ENCODE assay signal across 23 cellular contexts in the genomic region with DNA sequence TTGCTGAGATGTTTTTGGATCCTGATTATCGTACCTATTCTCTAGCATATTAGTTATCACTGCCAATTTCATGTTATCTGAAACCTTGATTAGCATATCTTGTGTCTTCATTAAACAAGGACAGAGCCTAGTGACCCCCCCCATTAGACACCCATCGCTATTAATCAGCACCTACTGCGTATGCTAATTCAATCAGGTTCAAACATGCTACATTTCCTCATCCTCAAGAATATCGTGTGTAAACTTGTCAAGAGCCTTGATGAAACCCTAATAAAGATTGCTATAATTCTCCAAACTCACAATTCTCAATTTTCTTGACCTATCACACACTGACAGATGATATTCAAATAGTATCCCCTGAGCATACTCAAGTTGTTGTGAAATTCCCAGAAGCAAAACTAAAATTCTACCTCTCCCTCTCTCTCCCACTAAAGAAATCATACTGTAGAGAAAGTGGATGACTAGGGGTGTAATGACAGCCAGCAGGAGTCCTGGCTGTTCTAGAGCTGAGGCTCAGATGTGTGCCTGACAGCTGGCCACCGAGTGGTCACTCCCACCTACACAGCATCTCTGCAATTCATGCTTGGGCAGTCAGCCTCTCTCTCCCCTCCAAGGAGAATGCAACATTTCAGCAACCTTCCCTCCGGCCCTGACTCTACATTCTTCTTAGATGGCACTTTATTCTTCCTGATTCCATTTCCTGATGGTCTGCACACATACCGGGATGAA. TPM values are rescaled to one million over a fixed set of nuclear protein-coding genes. Genes with fewer than 3 reads are reported as not detected.
DNase-seq lines count a peak whose midpoint lies in the region; ATAC-seq, FAIRE-seq and TF ChIP-seq lines count a peak whose summit lies in the region.
"Had no signal": no experiment of that assay in that cellular context is flagged by ENCODE, and none has a peak within 500 bp of the region (broad histone marks: within the 10 kb centered on the region; RNA-seq: fewer than 3 reads in every experiment).

No MANE protein-coding gene starts in this region.

- H3K27ac ChIP-seq in K562 (ENCODE audit: extremely low read depth, low read depth, low read length) (no peak overlapping the region), esophagus squamous epithelium (peak overlapping the region; percentile 21 to 65 (median 36)), trophoblast cell (ENCODE audit: low read depth, low read length) (no peak overlapping the region)
- H3K27ac ChIP-seq: GM23248 had no signal

- H3K23ac ChIP-seq in trophoblast cell (ENCODE audit: low read length), result no peak overlapping the region

- no TSS peak for BruUV-seq in K562 (replicated peaks; lab: Mats Ljungman, UMichigan)

- no peak overlapping the region for H2BK120ac ChIP-seq in trophoblast cell (ENCODE audit: insufficient read depth, low read length, poor library complexity)

- no peak overlapping the region for H2BK12ac ChIP-seq in trophoblast cell (ENCODE audit: low read length)

- ATAC-seq in K562, result no peak
- ATAC-seq in GM19035 (IDR thresholded peaks at IDR 0.05; ENCODE audit: unreplicated experiment), result no peak

- H3K9ac ChIP-seq in K562 (ENCODE audit: insufficient read depth in 1 of 2, low read depth in 2 of 2, low read length in 2 of 2) (no peak overlapping the region), trophoblast cell (ENCODE audit: low read length) (peak overlapping the region; percentile 56)
- H3K9ac ChIP-seq: GM23248 had no signal

- no peak for TF ChIP-seq EP300 in K562 (IDR thresholded peaks at IDR 0.05; ENCODE audit: low read length)

- H3K9me3 ChIP-seq in K562 (replicated peaks; ENCODE audit: control insufficient read depth, insufficient read depth, low read depth, low read length) (no peaks in the 10 kb centered on the region), esophagus squamous epithelium (peaks cover 0 to 7% (median 0%) of the 10 kb centered on the region in 3 donors), trophoblast cell (ENCODE audit: insufficient read depth, low read depth, low read length) (peaks cover 2% of the 10 kb centered on the region)
- H3K9me3 ChIP-seq: BE2C, Caco-2, HAP-1 had no signal

- no peak overlapping the region for H2BK5ac ChIP-seq in trophoblast cell (ENCODE audit: low read depth, low read length, poor library complexity)

- H3K4me2 ChIP-seq in K562 (ENCODE audit: insufficient read depth, low read length) (no peak overlapping the region), trophoblast cell (ENCODE audit: low read length) (no peak overlapping the region)

- no peak overlapping the region for H4K91ac ChIP-seq in trophoblast cell (ENCODE audit: low read depth, low read length)

- POLR2A ChIA-PET in K562 (lab: Yijun Ruan, JAX), result no interaction called here

- H3K27me3 ChIP-seq in K562 (ENCODE audit: control insufficient read depth in 2 of 2, insufficient read depth in 2 of 2, low read length in 2 of 2) (no peaks in the 10 kb centered on the region), esophagus squamous epithelium (no peaks in the 10 kb centered on the region), trophoblast cell (ENCODE audit: insufficient read depth, low read length) (no peaks in the 10 kb centered on the region)
- H3K27me3 ChIP-seq: BE2C had no signal

- WGBS in K562 (ENCODE audit: insufficient coverage, low coverage, missing lambda C conversion rate), result 3% methylated on average over 7 of the region's 7 CpGs
- 53% methylated on average over 7 of the region's 7 CpGs for WGBS in esophagus squamous epithelium, 2 donors
- no CpG with 5 or more reads among the region's 7 CpGs for WGBS in trophoblast cell (ENCODE audit: extremely low coverage, insufficient coverage, insufficient read length)

- no peak overlapping the region for H4K8ac ChIP-seq in trophoblast cell (ENCODE audit: low read depth, low read length)

- FAIRE-seq in K562 (lab: Jason Lieb, UNC), result no peak
- FAIRE-seq: A204.1, D721Med, GM12892, GM18507 had no signal

- DNase-seq in K562 (ENCODE audit: extremely low read depth in 1 of 4, low spot score in 3 of 4) (no peak), epithelial cell of esophagus (ENCODE audit: low read depth) (peak; percentile 83), esophagus squamous epithelium (lab: John Stamatoyannopoulos, UW) (no peak), trophoblast cell (peak; percentile 88 to 92), iPS-NIHi7 (ENCODE audit: extremely low spot score) (no peak), head of caudate nucleus (no peak)
- DNase-seq in activated CD4-positive, CD25-positive, alpha-beta regulatory T cell treated with anti-CD3 and anti-CD28 coated beads, Interleukin-2, amount 50 U/mL, for 72 hours, result no peak
- DNase-seq: ACHN; BE2C; C1 segment of cervical spinal cord; Caco-2; CD4-positive, CD25-positive, alpha-beta regulatory T cell; CD8-positive, alpha-beta memory T cell; DMS153; DMS79; GDM1; GM23248 had no signal

- no peaks in the 10 kb centered on the region for H3K79me1 ChIP-seq in trophoblast cell (ENCODE audit: low read length)

- H3K18ac ChIP-seq in trophoblast cell (ENCODE audit: low read length), result no peak overlapping the region

- TF ChIP-seq CTCF in K562 (IDR thresholded peaks at IDR 0.05 in 2 of 3, conservative IDR thresholded peaks at IDR 0.05 in 1 of 3; ENCODE audit: insufficient read depth in 2 of 3, low read depth in 1 of 3, low read length in 3 of 3) (no peak), epithelial cell of esophagus (IDR thresholded peaks at IDR 0.05; ENCODE audit: insufficient read depth, low read depth, low read length, missing control alignments) (no peak), esophagus squamous epithelium (IDR thresholded peaks at IDR 0.05) (no peak)

- CTCF ChIA-PET in K562 (lab: Yijun Ruan, JAX; ENCODE audit: low intra/inter-chr PET ratio), result no interaction called here

- H3K4ac ChIP-seq in trophoblast cell (ENCODE audit: low read depth, low read length), result no peak overlapping the region

- H3K4me1 ChIP-seq in K562 (replicated peaks in 1 of 2; ENCODE audit: control insufficient read depth in 2 of 2, insufficient read depth in 2 of 2, low read length in 2 of 2) (no peaks in the 10 kb centered on the region), esophagus squamous epithelium (peaks cover 0 to 32% (median 4%) of the 10 kb centered on the region in 3 donors), trophoblast cell (ENCODE audit: control insufficient read depth in 1 of 2, insufficient read depth in 2 of 2, low read length in 2 of 2) (no peaks in the 10 kb centered on the region)
- H3K4me1 ChIP-seq: BE2C, Caco-2, HAP-1 had no signal

- H3K14ac ChIP-seq in trophoblast cell (ENCODE audit: low read length), result no peak overlapping the region

- no peak overlapping the region for H4K12ac ChIP-seq in trophoblast cell (ENCODE audit: low read depth, low read length)

- TF ChIP-seq RAD21 in K562 (CRISPR knock-in tag; conservative IDR thresholded peaks at IDR 0.05 in 1 of 2, IDR thresholded peaks at IDR 0.05 in 1 of 2), result no peak

- H2AFZ ChIP-seq in K562 (ENCODE audit: low read depth, low read length) (no peak overlapping the region), trophoblast cell (ENCODE audit: insufficient read depth, low read length, poor library complexity) (no peak overlapping the region)
- H2AFZ ChIP-seq: GM23248 had no signal

- TF ChIP-seq POLR2A in K562 (conservative IDR thresholded peaks at IDR 0.05) (no peak), esophagus squamous epithelium (IDR thresholded peaks at IDR 0.05) (no peak)

- H4K20me1 ChIP-seq in K562 (replicated peaks; ENCODE audit: control insufficient read depth, insufficient read depth, low read length), result no peaks in the 10 kb centered on the region

- no peaks in the 10 kb centered on the region for H3K9me1 ChIP-seq in K562 (ENCODE audit: control insufficient read depth, insufficient read depth, low read length)

- no peaks in the 10 kb centered on the region for H3K79me2 ChIP-seq in K562 (ENCODE audit: control insufficient read depth, insufficient read depth, low read length)
- H3K79me2 ChIP-seq in trophoblast cell (ENCODE audit: control insufficient read depth, insufficient read depth, low read length, poor library complexity), result no peaks in the 10 kb centered on the region

- H3K4me3 ChIP-seq in K562 (no peak overlapping the region), epithelial cell of esophagus (ENCODE audit: low read length) (no peak overlapping the region), esophagus squamous epithelium (no peak overlapping the region), trophoblast cell (ENCODE audit: low read depth, low read length) (no peak overlapping the region)
- H3K4me3 ChIP-seq: GM23248, HAP-1 had no signal

- no peak overlapping the region for H2AK5ac ChIP-seq in trophoblast cell (ENCODE audit: low read length)

- in situ Hi-C loops in K562 (cut with MboI), result no loop called here

- H3K36me3 ChIP-seq in K562 (ENCODE audit: control insufficient read depth, insufficient read depth, low read length) (no peaks in the 10 kb centered on the region), esophagus squamous epithelium (no peaks in the 10 kb centered on the region), trophoblast cell (ENCODE audit: control insufficient read depth in 1 of 2, insufficient read depth in 2 of 2, low read length in 2 of 2) (no peaks in the 10 kb centered on the region)
- H3K36me3 ChIP-seq: HAP-1 had no signal

- intact Hi-C loops in K562 (cut with micrococcal nuclease) (no loop called here), esophagus squamous epithelium (cut with DNase I) (loop anchor here (10.0 kb wide), 1 partner anchor 115 kb away; a partner anchor contains a TSS), head of caudate nucleus (cut with DNase I) (loop anchor here (10.0 kb wide), 1 partner anchor 285 kb away; a partner anchor contains a TSS)

TF ChIP-seq in K562, 482 proteins besides CTCF, POLR2A, EP300 and RAD21 (continues in another document):
- no peak for TF ChIP-seq TAF15 (IDR thresholded peaks at IDR 0.05; ENCODE audit: low read depth, low read length)

RNA-seq across cellular contexts. Expression of a gene that starts 9.2 kb away (rescaled TPM):
- total RNA-seq in K562 (2011; cell fraction: chromatin; rRNA removed; ENCODE audit: low replicate concordance), result 2.4 and 6.0 TPM in 2 replicates
- total RNA-seq in K562 (2011; cell fraction: nucleolus; rRNA removed), result 3.8 and 5.0 TPM in 2 replicates
- 2.8 and 4.9 TPM in 2 replicates for total RNA-seq in K562 (2011; cell fraction: nucleoplasm; rRNA removed)
- 3.5 and 5.3 TPM in 2 replicates for total RNA-seq in K562 (2014; rRNA removed)
- total RNA-seq in K562 (2014; rRNA removed; fragmentation: Illumina TruSeq; extraction: Trizol), result 2.6 TPM in 2 replicates
- total RNA-seq in K562 (2015; rRNA removed; fragmentation: Illumina TruSeq; extraction: Trizol), result 2.6 and 2.9 TPM in 2 replicates
- 3.7 and 4.5 TPM in 2 replicates for total RNA-seq in K562 (2021)
- 2.4 and 2.8 TPM in 2 replicates for polyA plus RNA-seq in K562 (2011; rRNA removed)
- polyA plus RNA-seq in K562 (2011; cell fraction: cytosol; rRNA removed), result 0.67 and 1.2 TPM in 2 replicates
- polyA plus RNA-seq in K562 (2011; cell fraction: nucleus; rRNA removed), result 4.8 and 4.9 TPM in 2 replicates
- 1.0 and 2.2 TPM in 2 replicates for polyA plus RNA-seq in K562 (2012)
- polyA plus RNA-seq in K562 (2014; fragmentation: Illumina TruSeq; extraction: Trizol), result 1.9 and 3.3 TPM in 2 replicates
- under 1 TPM; 0.63 to 0.75 TPM for polyA plus RNA-seq in K562 (2014; fragmentation: Nextera tagmentation; extraction: Ambion mirVana)
- 2.6 and 3.5 TPM in 2 replicates for polyA plus RNA-seq in K562 (2014; rRNA removed)
- polyA minus RNA-seq in K562 (2011; rRNA and poly(A)+ RNA removed), result 1.3 and 2.5 TPM in 2 replicates
- polyA minus RNA-seq in K562 (2011; cell fraction: cytosol; rRNA and poly(A)+ RNA removed), result 0.57 TPM in 1 of 2 replicates, not detected in the other
- 2.8 and 3.7 TPM in 2 replicates for polyA minus RNA-seq in K562 (2011; cell fraction: nucleus; rRNA and poly(A)+ RNA removed)
- 10 to 100 TPM in 1 of 4 donors, 1 to 10 TPM in 3; 7.8 to 12.0 (median 8.5) TPM for total RNA-seq in esophagus squamous epithelium
- polyA plus RNA-seq in trophoblast cell (2013), result 16.8 and 17.7 TPM in 2 replicates

Comparison
In these comparisons a context has a peak if more than half of its experiments do, and no peak if none do; other contexts are left out.
1. DNase-seq: peak in epithelial cell of esophagus (single experiment) and trophoblast cell (2 of 2); none in K562 (0 of 4), esophagus squamous epithelium (single experiment), iPS-NIHi7 (single experiment), activated CD4-positive, CD25-positive, alpha-beta regulatory T cell treated with anti-CD3 and anti-CD28 coated beads, Interleukin-2, amount 50 U/mL, for 72 hours (single experiment) and head of caudate nucleus (0 of 42).
2. H3K27ac ChIP-seq: peak in esophagus squamous epithelium (4 of 4); none in K562 (single experiment) and trophoblast cell (single experiment).